ENCODE assay signal across 1 cellular context in the genomic region with DNA sequence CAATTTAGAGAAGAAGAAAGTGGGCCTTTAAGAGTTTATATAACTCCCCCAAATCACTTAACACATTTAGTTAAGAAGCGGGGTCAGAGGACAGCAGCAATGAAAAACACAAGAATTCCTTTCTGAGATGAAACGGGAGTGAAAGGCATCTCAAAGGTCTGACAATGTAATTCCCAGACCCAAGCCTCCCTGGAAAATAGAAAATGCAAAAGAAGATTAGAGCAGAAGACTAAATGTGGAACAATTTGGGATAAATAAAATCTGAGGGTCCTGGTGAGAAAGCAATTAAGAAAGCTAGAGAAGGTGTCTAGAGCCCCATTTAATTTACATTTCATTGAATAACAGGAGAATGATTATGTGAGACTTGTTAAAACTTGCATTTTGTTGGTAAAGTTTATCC.
TF ChIP-seq lines count a peak whose summit lies in the region.

No MANE protein-coding gene starts in this region.

TF ChIP-seq in H1, 55 proteins besides CTCF, POLR2A, EP300 and RAD21:
- no peak for TF ChIP-seq CHD2 (IDR thresholded peaks at IDR 0.05; ENCODE audit: low read length)
- TF ChIP-seq TCF12 (IDR thresholded peaks at IDR 0.05; ENCODE audit: low read depth, low read length) = no peak
- no peak for TF ChIP-seq MAFK (IDR thresholded peaks at IDR 0.05; ENCODE audit: low read depth, low read length)
- no peak for TF ChIP-seq HDAC2 (IDR thresholded peaks at IDR 0.05; ENCODE audit: borderline replicate concordance in 1 of 2, low read depth in 2 of 2, low read length in 2 of 2)
- TF ChIP-seq SUZ12 (IDR thresholded peaks at IDR 0.05; ENCODE audit: low read length) = no peak
- no peak for TF ChIP-seq CHD1 (IDR thresholded peaks at IDR 0.05; ENCODE audit: low read depth, low read length)
- no peak for TF ChIP-seq CTBP2 (IDR thresholded peaks at IDR 0.05; ENCODE audit: borderline replicate concordance, insufficient read depth, insufficient read length, low read length)
- no peak for TF ChIP-seq NANOG (IDR thresholded peaks at IDR 0.05; ENCODE audit: insufficient read depth, low read depth, low read length, poor library complexity, severe bottlenecking)
- TF ChIP-seq POLR2AphosphoS5 (IDR thresholded peaks at IDR 0.05; ENCODE audit: low read depth, low read length) = no peak
- no peak for TF ChIP-seq EGR1 (IDR thresholded peaks at IDR 0.05; ENCODE audit: borderline replicate concordance, low read depth, low read length)
- no peak for TF ChIP-seq HDAC6 (IDR thresholded peaks at IDR 0.05; ENCODE audit: low read depth, low read length)
- no peak for TF ChIP-seq RBBP5 (IDR thresholded peaks at IDR 0.05; ENCODE audit: borderline replicate concordance, low read depth, low read length)
